17 cellular contexts compared by ENCODE assay signal in the genomic region with DNA sequence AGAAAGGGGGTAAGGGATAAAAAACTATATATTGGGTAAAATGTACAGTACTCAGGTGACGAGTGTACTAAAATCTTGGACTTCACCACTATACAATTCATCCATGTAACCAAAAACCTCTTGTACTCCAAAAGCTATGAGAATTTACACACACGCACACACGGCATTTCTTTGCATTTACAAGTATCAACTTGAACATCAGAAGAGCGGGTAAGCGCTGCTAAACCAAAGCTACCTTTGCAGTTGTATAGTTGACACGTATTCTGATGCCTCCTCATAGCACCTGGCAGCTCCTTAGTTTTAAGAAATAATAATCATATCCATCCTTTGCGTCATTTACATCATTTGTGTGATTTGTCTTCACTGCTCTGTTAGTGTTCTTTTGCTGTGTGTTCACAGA. TPM values are rescaled to one million over a fixed set of nuclear protein-coding genes. Genes with fewer than 3 reads are reported as not detected.
DNase-seq lines count a peak whose midpoint lies in the region; ATAC-seq and TF ChIP-seq lines count a peak whose summit lies in the region.
"Had no signal": no experiment of that assay in that cellular context is flagged by ENCODE, and none has a peak within 500 bp of the region (broad histone marks: within the 10 kb centered on the region; RNA-seq: fewer than 3 reads in every experiment).

No MANE protein-coding gene starts in this region.

- no peaks in the 10 kb centered on the region; the same call in 1 of the 2 replicates for H3K9me3 ChIP-seq in SK-N-MC (ENCODE audit: low read depth, low read length)
- H3K9me3 ChIP-seq: BLaER1, Caco-2 had no signal

- H3K4me3 ChIP-seq in SK-N-MC, result no peak overlapping the region
- H3K4me3 ChIP-seq in epithelial cell of esophagus (ENCODE audit: low read length), result no peak overlapping the region
- no peak overlapping the region for H3K4me3 ChIP-seq in lower leg skin (ENCODE audit: low read depth, poor library complexity, severe bottlenecking)
- H3K4me3 ChIP-seq: BLaER1 had no signal

- intact Hi-C loops in lower leg skin (cut with DNase I; ENCODE audit: low total_unique reads), result no loop called here

- H3K27ac ChIP-seq in SK-N-MC, result peak overlapping the region; percentile 68
- H3K27ac ChIP-seq: 22Rv1, BLaER1 had no signal

- TF ChIP-seq POLR2A in lower leg skin (IDR thresholded peaks at IDR 0.05), result no peak

- ATAC-seq in HG03520 (IDR thresholded peaks at IDR 0.05; ENCODE audit: unreplicated experiment), result no peak

- H3K9ac ChIP-seq in SK-N-MC (ENCODE audit: insufficient read length), result no peak overlapping the region
- H3K9ac ChIP-seq: BLaER1 had no signal

- TF ChIP-seq CTCF in epithelial cell of esophagus (IDR thresholded peaks at IDR 0.05; ENCODE audit: insufficient read depth, low read depth, low read length, missing control alignments) (no peak), lower leg skin (IDR thresholded peaks at IDR 0.05) (no peak)

- WGBS in lower leg skin, 2 donors, result 92 to 93% methylated on average over 7 of the region's 7 CpGs

- peaks cover 13% of the 10 kb centered on the region; the same call in 1 of the 2 replicates for H3K36me3 ChIP-seq in SK-N-MC (ENCODE audit: insufficient read depth, low read length)
- H3K36me3 ChIP-seq: BLaER1 had no signal

- DNase-seq in DMS53 (lab: John Stamatoyannopoulos, UW) (peak; percentile 16), DMS53 treated with DMSO at 0.1 percent for 48 hours (lab: John Stamatoyannopoulos, UW; ENCODE audit: unreplicated experiment) (no peak), SK-N-MC (ENCODE audit: low read depth, low spot score) (no peak), epithelial cell of esophagus (ENCODE audit: low read depth) (peak; percentile 74), lower leg skin (ENCODE audit: low spot score in 2 of 2) (no peak), NOMO-1 (lab: John Stamatoyannopoulos, UW; ENCODE audit: unreplicated experiment in 2 of 2) (no peak)
- DNase-seq: Caco-2; CD8-positive, alpha-beta memory T cell; DMS 273 treated with DMSO at 0.1 percent for 48 hours; DMS79 treated with DMSO at 0.1 percent for 48 hours; EL; HCEC 1CT; IMR-90; KG1 had no signal

RNA-seq across cellular contexts. Expression of a gene that starts 17.6 kb away (rescaled TPM):
- 10 to 100 TPM; 16.8 to 26.9 (median 22.5) TPM for total RNA-seq in lower leg skin

Comparison
In these comparisons a context has a peak if more than half of its experiments do, and no peak if none do; other contexts are left out.
1. DNase-seq: peak in DMS53 (single experiment) and epithelial cell of esophagus (single experiment); none in DMS53 treated with DMSO at 0.1 percent for 48 hours (single experiment), SK-N-MC (single experiment), lower leg skin (0 of 2) and NOMO-1 (0 of 2).